Comparison of ENCODE assay signal across 25 cellular contexts in genomic region chr18:3415110-3415509, GRCh38.
"Had no signal": no experiment of that assay in that cellular context is flagged by ENCODE, and none has a peak within 500 bp of the region (broad histone marks: within the 10 kb centered on the region; RNA-seq: fewer than 3 reads in every experiment).

No MANE protein-coding gene starts in this region.

- H3K9me3 Mint-ChIP-seq: effector memory CD8-positive, alpha-beta T cell; immature natural killer cell; stimulated activated naive B cell treated with anti-CD40 and anti-IgM and Interleukin-4, amounts not matched to agents 10 μg/mL and 1 μg/mL and 100 μg/mL, for 72 hours; stimulated activated naive CD8-positive, alpha-beta T cell treated with anti-CD3 and anti-CD28 coated beads, Interleukin-15, Interleukin-2, amounts not matched to agents 100 ng/mL and 50 ng/mL, for 24 hours; type B pancreatic cell had no signal

- ATAC-seq: effector memory CD8-positive, alpha-beta T cell; left lobe of liver; naive thymus-derived CD8-positive, alpha-beta T cell; psoas muscle; right cardiac atrium; stimulated activated naive B cell treated with anti-CD40 and anti-IgM and Interleukin-4, amounts not matched to agents 10 μg/mL and 1 μg/mL and 100 μg/mL, for 72 hours had no signal

- H3K36me3 Mint-ChIP-seq: immature natural killer cell; stimulated activated naive B cell treated with anti-CD40 and anti-IgM and Interleukin-4, amounts not matched to agents 10 μg/mL and 1 μg/mL and 100 μg/mL, for 72 hours; type B pancreatic cell had no signal

- H3K27ac ChIP-seq: ovary, psoas muscle, skin epidermis, spleen, thyroid gland had no signal

- H3K36me3 ChIP-seq: ovary, spleen, thyroid gland had no signal

- DNase-seq: cerebellar nuclear complex; cortex of kidney; effector memory CD8-positive, alpha-beta T cell; hypothalamus; immature natural killer cell; mesendoderm; midbrain; naive thymus-derived CD8-positive, alpha-beta T cell; nephron progenitor cell; occipital lobe; ovary; posterior cingulate gyrus; psoas muscle; right cardiac atrium; spleen; stimulated activated CD4-positive, alpha-beta T cell treated with anti-CD3 and anti-CD28 coated beads, Interleukin-4, amount 100 ng/mL, for 4 hours; stimulated activated naive B cell treated with anti-CD40 and anti-IgM and Interleukin-4, amounts not matched to agents 10 μg/mL and 1 μg/mL and 100 μg/mL, for 72 hours; thyroid gland had no signal

- H3K27ac Mint-ChIP-seq: effector memory CD8-positive, alpha-beta T cell; immature natural killer cell; naive thymus-derived CD8-positive, alpha-beta T cell; nephron progenitor cell; stimulated activated naive B cell treated with anti-CD40 and anti-IgM and Interleukin-4, amounts not matched to agents 10 μg/mL and 1 μg/mL and 100 μg/mL, for 72 hours; stimulated activated naive CD8-positive, alpha-beta T cell treated with anti-CD3 and anti-CD28 coated beads, Interleukin-15, Interleukin-2, amounts not matched to agents 100 ng/mL and 50 ng/mL, for 24 hours; type B pancreatic cell had no signal

- H3K4me1 ChIP-seq: psoas muscle, thyroid gland had no signal

- H3K4me1 Mint-ChIP-seq: immature natural killer cell had no signal

- FAIRE-seq: endometrium, frontal cortex, keratinocyte had no signal

- H3K4me3 ChIP-seq: ovary, psoas muscle, skin epidermis, spleen, thyroid gland had no signal

- H3K27me3 ChIP-seq: ovary, spleen, thyroid gland had no signal

- H3K9me3 ChIP-seq: ovary, psoas muscle, thyroid gland had no signal

- H3K4me3 Mint-ChIP-seq: effector memory CD8-positive, alpha-beta T cell; immature natural killer cell; naive thymus-derived CD8-positive, alpha-beta T cell; nephron progenitor cell; stimulated activated naive B cell treated with anti-CD40 and anti-IgM and Interleukin-4, amounts not matched to agents 10 μg/mL and 1 μg/mL and 100 μg/mL, for 72 hours; stimulated activated naive CD8-positive, alpha-beta T cell treated with anti-CD3 and anti-CD28 coated beads, Interleukin-15, Interleukin-2, amounts not matched to agents 100 ng/mL and 50 ng/mL, for 24 hours; type B pancreatic cell had no signal

- H3K27me3 Mint-ChIP-seq: stimulated activated naive CD8-positive, alpha-beta T cell treated with anti-CD3 and anti-CD28 coated beads, Interleukin-15, Interleukin-2, amounts not matched to agents 100 ng/mL and 50 ng/mL, for 24 hours; type B pancreatic cell had no signal
